Comparison of ENCODE assay signal across 8 cellular contexts in genomic region chr11:44095506-44096359, GRCh38. TPM values are rescaled to one million over a fixed set of nuclear protein-coding genes. Genes with fewer than 3 reads are reported as not detected.
DNase-seq lines count a peak whose midpoint lies in the region; ATAC-seq and TF ChIP-seq lines count a peak whose summit lies in the region.

TSS of gene EXT2 (plus strand) at chr11:44095678. CDS start at chr11:44107713, 12,035 bp downstream.

- peak within 1 kb of the TSS; percentile 84 to 97 (median 85) for H3K4me3 ChIP-seq in right lobe of liver

- H3K9me3 Mint-ChIP-seq in CD14-positive monocyte: no peaks in the 10 kb centered on the region

- ATAC-seq in GM19328 (IDR thresholded peaks at IDR 0.05; ENCODE audit: unreplicated experiment) (peak; percentile 90), HG03469 (IDR thresholded peaks at IDR 0.05; ENCODE audit: unreplicated experiment) (peak; percentile 88), right lobe of liver (peak; percentile 95 to 99 (median 98))

- H3K4me1 ChIP-seq in right lobe of liver: peaks cover 0 to 8% (median 0%) of the 10 kb centered on the region in 4 donors

- no peaks in the 10 kb centered on the region for H3K27me3 ChIP-seq in right lobe of liver

- DNase-seq in CD14-positive monocyte (ENCODE audit: low spot score): peak; percentile 88
- peak; percentile 54 to 94 for DNase-seq in NCI-H526 (lab: John Stamatoyannopoulos, UW)
- peak; percentile 70 to 80 for DNase-seq in activated CD4-positive, alpha-beta T cell treated with anti-CD3 and anti-CD28 coated beads, Interleukin-2, amount 50 U/mL, for 24 hours (ENCODE audit: low read depth in 1 of 2, low spot score in 1 of 2)
- peak; percentile 61 to 86 for DNase-seq in dermis microvascular lymphatic vessel endothelial cell (ENCODE audit: low read depth in 2 of 2)
- DNase-seq in right lobe of liver: peak; percentile 93 to 94 (median 94)
- peak; percentile 88 for DNase-seq in stimulated activated CD4-positive, alpha-beta T cell treated with anti-CD3 and anti-CD28 coated beads, Interleukin-4, amount 100 ng/mL, for 24 hours

- peaks cover 4 to 9% (median 5%) of the 10 kb centered on the region in 3 donors for H3K27me3 Mint-ChIP-seq in CD14-positive monocyte (ENCODE audit: low read depth in 3 of 3)

- peak within 1 kb of the TSS in 5 of 7 donors; percentile 24 to 82 (median 54) for H3K27ac Mint-ChIP-seq in CD14-positive monocyte

- peaks cover 0 to 3% (median 0%) of the 10 kb centered on the region in 4 donors for H3K36me3 ChIP-seq in right lobe of liver

- H3K9me3 ChIP-seq in right lobe of liver: no peaks in the 10 kb centered on the region

- peak; percentile 78 for TF ChIP-seq POLR2A in right lobe of liver (IDR thresholded peaks at IDR 0.05)

- WGBS in right lobe of liver (ENCODE audit: insufficient coverage, low coverage, low lambda C conversion rate, missing lambda C conversion rate): 0% methylated on average over 20 of the region's 83 CpGs

- intact Hi-C loops in CD14-positive monocyte (cut with micrococcal nuclease): loop anchor here in 1 of 2 donors (10.0 kb wide), 1 partner anchor 439 kb away; no protein-coding TSS in a partner anchor
- intact Hi-C loops in right lobe of liver (cut with DNase I): no loop called here

- peaks cover 7 to 14% of the 10 kb centered on the region in 2 donors for H3K36me3 Mint-ChIP-seq in CD14-positive monocyte

- peak within 1 kb of the TSS; percentile 83 to 92 for H3K4me3 Mint-ChIP-seq in CD14-positive monocyte

- peaks cover 21% of the 10 kb centered on the region for H3K4me1 Mint-ChIP-seq in CD14-positive monocyte

- H3K27ac ChIP-seq in right lobe of liver: peak within 1 kb of the TSS; percentile 62 to 77 (median 73)

- peak; percentile 98 for TF ChIP-seq CTCF in CD14-positive monocyte (IDR thresholded peaks at IDR 0.05)
- TF ChIP-seq CTCF in right lobe of liver (IDR thresholded peaks at IDR 0.05): peak; percentile 84 to 94 (median 92)

RNA-seq across cellular contexts. Expression of gene EXT2, which starts in this region (rescaled TPM):
- 10 to 100 TPM; 34.2 to 41.1 TPM for polyA plus RNA-seq in CD14-positive monocyte
- total RNA-seq in dermis microvascular lymphatic vessel endothelial cell (119 and 128 TPM in 2 replicates), right lobe of liver (10 to 100 TPM; 21.9 to 31.3 (median 26.9) TPM)

Comparison
In these comparisons a context has a peak if more than half of its experiments do, and no peak if none do; other contexts are left out.
1. Peak in every context shown above with its lines: DNase-seq, ATAC-seq, H3K4me3 ChIP-seq and H3K27ac ChIP-seq.